Comparison of ENCODE assay signal across 10 cellular contexts in genomic region chr1:231419147-231419546, GRCh38. TPM values are rescaled to one million over a fixed set of nuclear protein-coding genes. Genes with fewer than 3 reads are reported as not detected.
DNase-seq lines count a peak whose midpoint lies in the region; ATAC-seq, FAIRE-seq and TF ChIP-seq lines count a peak whose summit lies in the region.
"Had no signal": no experiment of that assay in that cellular context is flagged by ENCODE, and none has a peak within 500 bp of the region (broad histone marks: within the 10 kb centered on the region; RNA-seq: fewer than 3 reads in every experiment).

No MANE protein-coding gene starts in this region.

- H3K36me3 ChIP-seq in keratinocyte (ENCODE audit: control insufficient read depth in 2 of 2, extremely low read depth in 1 of 2, insufficient read depth in 2 of 2, low read length in 2 of 2) (peaks cover 0 to 2% of the 10 kb centered on the region in 2 experiments), stomach smooth muscle (ENCODE audit: control insufficient read depth in 2 of 2, insufficient read depth in 2 of 2, low read length in 2 of 2) (no peaks in the 10 kb centered on the region)

- peak overlapping the region; percentile 97 for H3K4me3 Mint-ChIP-seq in T-helper 2 cell treated with Interferon-gamma antibody and Interleukin-4, amounts not matched to agents 5 μg/mL and 100 μg/mL, for 36 hours
- H3K4me3 Mint-ChIP-seq in activated T-helper 17 cell treated with anti-CD3 and anti-CD28 coated beads, Interleukin-2, amount 50 U/mL, for 72 hours, result peak overlapping the region; percentile 90

- H3K27me3 ChIP-seq in keratinocyte (ENCODE audit: control insufficient read depth, extremely low read depth, insufficient read depth, low read length), result no peaks in the 10 kb centered on the region
- no peaks in the 10 kb centered on the region for H3K27me3 ChIP-seq in stomach smooth muscle (ENCODE audit: control insufficient read depth in 1 of 2, insufficient read depth in 2 of 2, low read length in 2 of 2)

- no peak for DNase-seq in T-helper 2 cell treated with Interferon-gamma antibody and Interleukin-4, amounts not matched to agents 5 μg/mL and 100 μg/mL, for 36 hours (ENCODE audit: low spot score)
- DNase-seq in T-helper 2 cell (no peak), keratinocyte (ENCODE audit: low read depth, low spot score) (no peak), DMS79 (lab: John Stamatoyannopoulos, UW) (no peak), omental fat pad (ENCODE audit: low spot score) (no peak)
- DNase-seq: AML-193, NCI-H524 had no signal

- FAIRE-seq in keratinocyte (lab: Jason Lieb, UNC), result no peak

- peaks cover 74% of the 10 kb centered on the region for H3K79me2 ChIP-seq in keratinocyte (ENCODE audit: control insufficient read depth, insufficient read depth, low read length)

- peaks cover 35% of the 10 kb centered on the region for H3K36me3 Mint-ChIP-seq in T-helper 2 cell treated with Interferon-gamma antibody and Interleukin-4, amounts not matched to agents 5 μg/mL and 100 μg/mL, for 36 hours (ENCODE audit: low read depth)
- H3K36me3 Mint-ChIP-seq in activated T-helper 17 cell treated with anti-CD3 and anti-CD28 coated beads, Interleukin-2, amount 50 U/mL, for 72 hours (ENCODE audit: low read depth), result peaks cover 71% of the 10 kb centered on the region

- no peaks in the 10 kb centered on the region for H3K9me3 ChIP-seq in keratinocyte (ENCODE audit: control insufficient read depth, low read depth, low read length)
- H3K9me3 ChIP-seq in stomach smooth muscle (ENCODE audit: control insufficient read depth in 2 of 2, low read length in 2 of 2), result no peaks in the 10 kb centered on the region

- peaks cover 10% of the 10 kb centered on the region for H3K27me3 Mint-ChIP-seq in T-helper 2 cell treated with Interferon-gamma antibody and Interleukin-4, amounts not matched to agents 5 μg/mL and 100 μg/mL, for 36 hours (ENCODE audit: low read depth)
- H3K27me3 Mint-ChIP-seq in activated T-helper 17 cell treated with anti-CD3 and anti-CD28 coated beads, Interleukin-2, amount 50 U/mL, for 72 hours, result no peaks in the 10 kb centered on the region

- dilution Hi-C loops in keratinocyte (cut with MboI; ENCODE audit: extremely low pct_ligation_motif_present, low sequenced_read_pairs), result no loop called here

- H3K4me3 ChIP-seq in keratinocyte (ENCODE audit: control insufficient read depth in 2 of 3, extremely low read depth in 1 of 3, insufficient read depth in 2 of 3, low read depth in 1 of 3, low read length in 3 of 3), result peak overlapping the region; percentile 88 to 95 (median 94)
- H3K4me3 ChIP-seq in stomach smooth muscle (ENCODE audit: low read length in 2 of 2), result peak overlapping the region; percentile 87 to 95

- H3K9ac ChIP-seq in keratinocyte (ENCODE audit: control insufficient read depth, extremely low read depth, insufficient read depth, low read length) (peak overlapping the region; percentile 76), stomach smooth muscle (ENCODE audit: low read length in 2 of 2) (peak overlapping the region in 1 of 2 donors; percentile 81)

- peak overlapping the region; percentile 65 for H3K27ac ChIP-seq in keratinocyte (ENCODE audit: control insufficient read depth, insufficient read depth, low read length)
- H3K27ac ChIP-seq in stomach smooth muscle (ENCODE audit: low read length), result no peak overlapping the region

- peak overlapping the region; percentile 99 for H3K4me2 ChIP-seq in keratinocyte (ENCODE audit: control insufficient read depth, extremely low read depth, insufficient read depth, low read depth, low read length)

- peaks cover 39% of the 10 kb centered on the region for H3K4me1 ChIP-seq in keratinocyte (ENCODE audit: control insufficient read depth, extremely low read depth, insufficient read depth, low read length)
- peaks cover 5% of the 10 kb centered on the region for H3K4me1 ChIP-seq in stomach smooth muscle (ENCODE audit: control insufficient read depth, insufficient read depth, low read length)

- no peak overlapping the region for H3K27ac Mint-ChIP-seq in T-helper 2 cell treated with Interferon-gamma antibody and Interleukin-4, amounts not matched to agents 5 μg/mL and 100 μg/mL, for 36 hours
- H3K27ac Mint-ChIP-seq in activated T-helper 17 cell treated with anti-CD3 and anti-CD28 coated beads, Interleukin-2, amount 50 U/mL, for 72 hours, result no peak overlapping the region

- TF ChIP-seq CTCF in keratinocyte (optimal IDR thresholded peaks at IDR 0.05 in 1 of 3, IDR thresholded peaks at IDR 0.05 in 1 of 3, conservative IDR thresholded peaks at IDR 0.05 in 1 of 3; ENCODE audit: extremely low read depth in 1 of 3, insufficient read depth in 2 of 3, low read length in 3 of 3) (no peak), omental fat pad (IDR thresholded peaks at IDR 0.05) (no peak)

- peaks cover 2% of the 10 kb centered on the region for H4K20me1 ChIP-seq in keratinocyte (ENCODE audit: control insufficient read depth, extremely low read depth, insufficient read depth, low read length)

- peaks cover 2% of the 10 kb centered on the region for H3K9me1 ChIP-seq in keratinocyte (ENCODE audit: control insufficient read depth, extremely low read depth, insufficient read depth, low read length)

- ATAC-seq in activated T-helper 17 cell treated with anti-CD3 and anti-CD28 coated beads, Interleukin-2, amount 50 U/mL, for 72 hours (replicated peaks), result no peak
- ATAC-seq in GM19395 (IDR thresholded peaks at IDR 0.05; ENCODE audit: unreplicated experiment) (no peak), omental fat pad (ENCODE audit: low FRiP score) (no peak)

- H3K4me1 Mint-ChIP-seq in T-helper 2 cell treated with Interferon-gamma antibody and Interleukin-4, amounts not matched to agents 5 μg/mL and 100 μg/mL, for 36 hours (ENCODE audit: low read depth), result peaks cover 49% of the 10 kb centered on the region
- peaks cover 32% of the 10 kb centered on the region for H3K4me1 Mint-ChIP-seq in activated T-helper 17 cell treated with anti-CD3 and anti-CD28 coated beads, Interleukin-2, amount 50 U/mL, for 72 hours

- H2AFZ ChIP-seq in keratinocyte (ENCODE audit: control insufficient read depth, low read length), result no peak overlapping the region

- H3K9me3 Mint-ChIP-seq in T-helper 2 cell treated with Interferon-gamma antibody and Interleukin-4, amounts not matched to agents 5 μg/mL and 100 μg/mL, for 36 hours, result no peaks in the 10 kb centered on the region
- H3K9me3 Mint-ChIP-seq in activated T-helper 17 cell treated with anti-CD3 and anti-CD28 coated beads, Interleukin-2, amount 50 U/mL, for 72 hours, result no peaks in the 10 kb centered on the region

RNA-seq across cellular contexts. Expression of gene EGLN1, which starts 2.9 kb away (rescaled TPM):
- 10 to 100 TPM; 26.5 to 27.3 TPM for total RNA-seq in activated T-helper 17 cell treated with anti-CD3 and anti-CD28 coated beads, Interleukin-2, amount 50 U/mL, for 72 hours
- polyA plus RNA-seq in keratinocyte, result 15.5 to 34.1 TPM (median 17.6 TPM) in 3 replicates
- polyA plus RNA-seq in keratinocyte (2011; ENCODE audit: low read depth), result 12.7 TPM
- polyA plus RNA-seq in keratinocyte (2011; cell fraction: cytosol; rRNA removed), result 17.4 and 40.9 TPM in 2 replicates
- 11.8 and 16.1 TPM in 2 replicates for polyA plus RNA-seq in keratinocyte (2011; cell fraction: nucleus; rRNA removed)
- polyA plus RNA-seq in keratinocyte (2012; ENCODE audit: low replicate concordance), result 18.3 and 18.7 TPM in 2 replicates
- 2.9 to 44.8 TPM (median 15.0 TPM) in 3 replicates for polyA minus RNA-seq in keratinocyte
- 22.3 TPM for polyA minus RNA-seq in keratinocyte (2011; cell fraction: cytosol; rRNA and poly(A)+ RNA removed)
- polyA minus RNA-seq in keratinocyte (2011; cell fraction: nucleus; rRNA and poly(A)+ RNA removed), result 13.2 and 15.7 TPM in 2 replicates
- total RNA-seq in omental fat pad, result 10 to 100 TPM; 24.6 to 48.2 (median 37.2) TPM
